9 cellular contexts compared by ENCODE assay signal in genomic region chr12:46517579-46517962, GRCh38.
A peak's percentile ranks its signal among the peaks of the same experiment; 100 is the strongest.
DNase-seq lines count a peak whose midpoint lies in the region; ATAC-seq and TF ChIP-seq lines count a peak whose summit lies in the region.
"Had no signal": no experiment of that assay in that cellular context is flagged by ENCODE, and none has a peak within 500 bp of the region (broad histone marks: within the 10 kb centered on the region; RNA-seq: fewer than 3 reads in every experiment).

No MANE protein-coding gene starts in this region.

- no peaks in the 10 kb centered on the region for H3K9me3 Mint-ChIP-seq in activated T-cell treated with anti-CD3 and anti-CD28 coated beads, Interleukin-2, amount 50 U/mL, for 24 hours
- H3K9me3 Mint-ChIP-seq in activated B cell treated with CpG ODN at 0.5 μM for 24 hours, result no peaks in the 10 kb centered on the region

- ATAC-seq in HG02884 (IDR thresholded peaks at IDR 0.05; ENCODE audit: unreplicated experiment) (peak; percentile 24), activated B cell treated with CpG ODN at 0.5 μM for 24 hours (ENCODE audit: low read depth) (peak; percentile 28)

- H3K27ac ChIP-seq in transverse colon (peak overlapping the region in 3 of 4 donors; percentile 20 to 65 (median 44)), SJCRH30 (no peak overlapping the region), substantia nigra (ENCODE audit: low read depth, low read length, poor library complexity, severe bottlenecking) (no peak overlapping the region)
- H3K27ac ChIP-seq: parathyroid adenoma had no signal

- peaks cover 76% of the 10 kb centered on the region for H3K4me1 Mint-ChIP-seq in activated T-cell treated with anti-CD3 and anti-CD28 coated beads, Interleukin-2, amount 50 U/mL, for 24 hours (ENCODE audit: low read depth)
- H3K4me1 Mint-ChIP-seq in activated B cell treated with CpG ODN at 0.5 μM for 24 hours, result peaks cover 15% of the 10 kb centered on the region

- no peak for TF ChIP-seq POLR2A in transverse colon (IDR thresholded peaks at IDR 0.05)

- peak overlapping the region; percentile 92 for H3K27ac Mint-ChIP-seq in activated T-cell treated with anti-CD3 and anti-CD28 coated beads, Interleukin-2, amount 50 U/mL, for 24 hours
- peak overlapping the region; percentile 72 for H3K27ac Mint-ChIP-seq in activated B cell treated with CpG ODN at 0.5 μM for 24 hours

- H3K9me3 ChIP-seq in transverse colon, result no peaks in the 10 kb centered on the region
- no peaks in the 10 kb centered on the region for H3K9me3 ChIP-seq in SJCRH30 (replicated peaks)

- H3K4me3 Mint-ChIP-seq in activated T-cell treated with anti-CD3 and anti-CD28 coated beads, Interleukin-2, amount 50 U/mL, for 24 hours, result peak overlapping the region; percentile 35
- peak overlapping the region; percentile 50 for H3K4me3 Mint-ChIP-seq in activated B cell treated with CpG ODN at 0.5 μM for 24 hours

- CTCF ChIA-PET in activated B cell treated with CpG ODN at 0.5 μM for 24 hours (lab: Charles Lee), result interaction anchor here (0.7 kb wide), 1 partner anchor 19 kb away, joined by 3 read pairs; no protein-coding TSS in a partner anchor

- no peaks in the 10 kb centered on the region for H3K27me3 Mint-ChIP-seq in activated T-cell treated with anti-CD3 and anti-CD28 coated beads, Interleukin-2, amount 50 U/mL, for 24 hours
- no peaks in the 10 kb centered on the region for H3K27me3 Mint-ChIP-seq in activated B cell treated with CpG ODN at 0.5 μM for 24 hours

- H3K4me1 ChIP-seq in transverse colon, result peaks cover 0 to 29% (median 4%) of the 10 kb centered on the region in 4 donors
- H3K4me1 ChIP-seq in SJCRH30, result no peaks in the 10 kb centered on the region

- TF ChIP-seq CTCF in activated B cell treated with CpG ODN at 0.5 μM for 24 hours (IDR thresholded peaks at IDR 0.05), result no peak
- TF ChIP-seq CTCF in transverse colon (IDR thresholded peaks at IDR 0.05), result no peak

- WGBS in transverse colon (ENCODE audit: low coverage in 1 of 2), 2 donors, result 75 to 83% methylated on average over 1 of the region's 1 CpG

- in situ Hi-C loops in transverse colon (cut with MboI; ENCODE audit: low pct_ligation_motif_present in 1 of 4, low pct_unique_long_range_greater_than_20kb in 1 of 4, low sequenced_read_pairs in 3 of 4), result no loop called here

- DNase-seq in activated T-cell treated with anti-CD3 and anti-CD28 coated beads, Interleukin-2, amount 50 U/mL, for 24 hours, result no peak
- no peak for DNase-seq in activated T-cell treated with anti-CD3 and anti-CD28 coated beads, Interleukin-2, amount 50 U/mL, for 1 hour
- DNase-seq in activated B cell treated with CpG ODN at 0.5 μM for 24 hours (no peak), transverse colon (no peak), SJCRH30 (no peak), substantia nigra (lab: John Stamatoyannopoulos, UW) (no peak), NCI-H748 treated with DMSO at 0.1 percent for 48 hours (lab: John Stamatoyannopoulos, UW) (no peak)

- no peaks in the 10 kb centered on the region for H3K27me3 ChIP-seq in transverse colon
- no peaks in the 10 kb centered on the region for H3K27me3 ChIP-seq in SJCRH30

- H3K36me3 Mint-ChIP-seq in activated T-cell treated with anti-CD3 and anti-CD28 coated beads, Interleukin-2, amount 50 U/mL, for 24 hours (ENCODE audit: low read depth), result no peaks in the 10 kb centered on the region
- no peaks in the 10 kb centered on the region for H3K36me3 Mint-ChIP-seq in activated B cell treated with CpG ODN at 0.5 μM for 24 hours (ENCODE audit: low read depth)

- no peak for TF ChIP-seq EP300 in transverse colon (IDR thresholded peaks at IDR 0.05; ENCODE audit: low read depth)

- H3K4me3 ChIP-seq in transverse colon (no peak overlapping the region), SJCRH30 (no peak overlapping the region)

- H3K36me3 ChIP-seq in transverse colon (no peaks in the 10 kb centered on the region), SJCRH30 (no peaks in the 10 kb centered on the region)

- intact Hi-C loops in activated B cell treated with CpG ODN at 0.5 μM for 24 hours (cut with micrococcal nuclease), result loop anchor here (2.0 kb wide), 1 partner anchor 145 kb away; the partner anchor contains the start of gene SLC38A2
- intact Hi-C loops in transverse colon (cut with DNase I; ENCODE audit: low total_unique reads), result no loop called here

- POLR2A ChIA-PET in activated B cell treated with CpG ODN at 0.5 μM for 24 hours (lab: Charles Lee), result no interaction called here

Comparison
In these comparisons a context has a peak if more than half of its experiments do, and no peak if none do; other contexts are left out.
1. H3K27ac ChIP-seq: peak in transverse colon (3 of 4); none in SJCRH30 (single experiment) and substantia nigra (single experiment).